In genomic region chr11:67613313-67613959, GRCh38 we compare ENCODE assay signal across 10 cellular contexts. TPM values are rescaled to one million over a fixed set of nuclear protein-coding genes. Genes with fewer than 3 reads are reported as not detected.
DNase-seq lines count a peak whose midpoint lies in the region; ATAC-seq, FAIRE-seq and TF ChIP-seq lines count a peak whose summit lies in the region.
"Had no signal": no experiment of that assay in that cellular context is flagged by ENCODE, and none has a peak within 500 bp of the region (broad histone marks: within the 10 kb centered on the region; RNA-seq: fewer than 3 reads in every experiment).

No MANE protein-coding gene starts in this region.

- no peak for FAIRE-seq in small intestine (lab: Jason Lieb, UNC)

- H3K9me3 Mint-ChIP-seq in T-cell, result no peaks in the 10 kb centered on the region

- POLR2A ChIA-PET in HEK293 (lab: Yijun Ruan, JAX), result interaction anchor here (1.0 to 1.5 kb wide), 2 partner anchors 17 to 31 kb away, joined by 5 to 9 read pairs; partner anchors contain the start of gene NUDT8
- POLR2A ChIA-PET in T-cell (lab: Charles Lee), result interaction anchor here in 1 of 2 donors (0.5 kb wide), 1 partner anchor 39 kb away, joined by 4 read pairs; no protein-coding TSS in a partner anchor

- peaks cover 0 to 49% of the 10 kb centered on the region in 2 experiments; a peak in 1 of 3 replicates for H3K36me3 ChIP-seq in HEK293 (ENCODE audit: control insufficient read depth in 2 of 2, insufficient read depth in 1 of 2, low read length in 2 of 2)
- H3K36me3 ChIP-seq in small intestine (ENCODE audit: control insufficient read depth in 2 of 2, insufficient read depth in 2 of 2, low read length in 2 of 2), result peaks cover 0 to 16% of the 10 kb centered on the region in 2 donors
- peaks cover 0 to 38% of the 10 kb centered on the region in 2 donors for H3K36me3 ChIP-seq in adrenal gland (replicated peaks in 1 of 2)

- intact Hi-C loops in right cardiac atrium (cut with DNase I) (no loop called here), adrenal gland (cut with DNase I) (no loop called here)

- CTCF ChIA-PET in HEK293 (lab: Yijun Ruan, JAX), result interaction anchor here (0.6 to 5.7 kb wide), 26 partner anchors 9 to 1227 kb away, joined by 3 to 53 read pairs (median 4); partner anchors contain the start of genes GSTP1, NUDT8 and PPP1CA
- CTCF ChIA-PET in T-cell (lab: Charles Lee), result interaction anchor here in 1 of 2 donors (0.5 to 1.1 kb wide), 3 partner anchors 16 to 1130 kb away, joined by 3 to 17 read pairs (median 7); partner anchors contain the start of gene NUDT8

- H3K4me3 ChIP-seq in HEK293 (ENCODE audit: low read depth, low read length) (no peak overlapping the region), right cardiac atrium (ENCODE audit: low read length) (no peak overlapping the region), small intestine (ENCODE audit: low read depth in 1 of 2, low read length in 2 of 2) (no peak overlapping the region), adrenal gland (peak overlapping the region in 1 of 4 donors; percentile 35)

- H3K27me3 Mint-ChIP-seq in T-cell, result no peaks in the 10 kb centered on the region

- peak overlapping the region; percentile 96 to 97 for H3K27ac Mint-ChIP-seq in T-cell

- DNase-seq in T-cell (no peak), right cardiac atrium (peak in 2 of 3 donors; percentile 28 to 51), small intestine (no peak), adrenal gland (no peak), AG20443 (ENCODE audit: low spot score) (no peak)
- DNase-seq in activated effector memory CD4-positive, alpha-beta T cell treated with anti-CD3 and anti-CD28 coated beads, Interleukin-2, amount 50 U/mL, for 16 hours, result no peak

- no peak for TF ChIP-seq POLR2A in adrenal gland (IDR thresholded peaks at IDR 0.05)

- H3K4me3 Mint-ChIP-seq in T-cell, result peak overlapping the region; percentile 36 to 83 (median 76)

- H3K9me3 ChIP-seq in HEK293 (ENCODE audit: control insufficient read depth, insufficient read depth, low read depth, low read length) (no peaks in the 10 kb centered on the region), right cardiac atrium (ENCODE audit: control insufficient read depth, low read length) (no peaks in the 10 kb centered on the region), small intestine (ENCODE audit: control insufficient read depth, low read depth) (no peaks in the 10 kb centered on the region), adrenal gland (replicated peaks in 1 of 3) (no peaks in the 10 kb centered on the region)

- no peaks in the 10 kb centered on the region for H3K4me1 ChIP-seq in HEK293 (ENCODE audit: control insufficient read depth, insufficient read depth, low read length)
- no peaks in the 10 kb centered on the region for H3K4me1 ChIP-seq in right cardiac atrium (ENCODE audit: control insufficient read depth, insufficient read depth, low read length)
- no peaks in the 10 kb centered on the region for H3K4me1 ChIP-seq in small intestine (ENCODE audit: control insufficient read depth in 2 of 2, insufficient read depth in 1 of 2, low read depth in 1 of 2, low read length in 1 of 2)
- H3K4me1 ChIP-seq in adrenal gland (replicated peaks in 1 of 2), result no peaks in the 10 kb centered on the region

- TF ChIP-seq CTCF in HEK293 (tag by site-specific recombination; IDR thresholded peaks at IDR 0.05), result no peak
- no peak for TF ChIP-seq CTCF in adrenal gland (IDR thresholded peaks at IDR 0.05)

- H3K4me1 Mint-ChIP-seq in T-cell, result peaks cover 15 to 42% (median 24%) of the 10 kb centered on the region in 3 donors

- ATAC-seq in T-cell (replicated peaks in 1 of 4), result peak in 1 of 4 experiments; percentile 3
- ATAC-seq in right cardiac atrium, result peak in 1 of 2 donors; percentile 1
- ATAC-seq in HG03442 (IDR thresholded peaks at IDR 0.05; ENCODE audit: unreplicated experiment), result no peak

- WGBS in right cardiac atrium, result 82% methylated on average over 17 of the region's 17 CpGs
- 81 to 83% (median 82%) methylated on average over 17 of the region's 17 CpGs for WGBS in small intestine, 3 donors
- WGBS in adrenal gland, 4 donors, result 84 to 92% (median 86%) methylated on average over 12 to 17 of the region's 17 CpGs

- H3K27me3 ChIP-seq in right cardiac atrium (ENCODE audit: control insufficient read depth, insufficient read depth), result no peaks in the 10 kb centered on the region
- no peaks in the 10 kb centered on the region for H3K27me3 ChIP-seq in small intestine (ENCODE audit: control insufficient read depth in 2 of 2, insufficient read depth in 2 of 2, low read length in 2 of 2)
- H3K27me3 ChIP-seq in adrenal gland, result peaks cover 9% of the 10 kb centered on the region

- H3K27ac ChIP-seq in HEK293 (ENCODE audit: extremely low read depth, low read depth, low read length) (no peak overlapping the region), right cardiac atrium (ENCODE audit: low read length) (no peak overlapping the region), small intestine (ENCODE audit: low read depth in 1 of 2, low read length in 1 of 2) (peak overlapping the region; percentile 68 to 76), adrenal gland (peak overlapping the region in 1 of 5 donors; percentile 11)

- H3K36me3 Mint-ChIP-seq in T-cell, result peaks cover 24% of the 10 kb centered on the region

TF ChIP-seq in HEK293, 187 proteins besides CTCF, POLR2A, EP300 and RAD21:
- TF ChIP-seq EGR2 (tag by site-specific recombination; IDR thresholded peaks at IDR 0.05; ENCODE audit: low read depth) (peak; percentile 14; the same call in 1 of the 2 replicates), PRDM10 (tag by site-specific recombination; IDR thresholded peaks at IDR 0.05) (no peak)

RNA-seq across cellular contexts. Expression of gene NDUFV1, which starts 6.7 kb away (rescaled TPM):
- total RNA-seq in T-cell (100 to 1,000 TPM; 199 to 250 (median 238) TPM), right cardiac atrium (100 to 1,000 TPM; 375 to 462 (median 435) TPM), adrenal gland (100 to 1,000 TPM; 176 to 439 (median 297) TPM)
- polyA plus RNA-seq in right cardiac atrium (380 TPM), small intestine (100 to 1,000 TPM; 234 to 361 (median 264) TPM), adrenal gland (100 to 1,000 TPM in 2 of 3 donors, 10 to 100 TPM in 1; 84.2 to 231 (median 227) TPM)

RNA-seq across cellular contexts. Expression of gene NUDT8, which starts 16.3 kb away (rescaled TPM):
- total RNA-seq in T-cell (1 to 10 TPM; 1.5 to 8.0 (median 4.5) TPM), right cardiac atrium (100 to 1,000 TPM in 1 of 4 donors, 10 to 100 TPM in 3; 45.6 to 105 (median 79.6) TPM), adrenal gland (10 to 100 TPM in 2 of 8 donors, 1 to 10 TPM in 6; 2.4 to 40.6 (median 7.9) TPM)
- polyA plus RNA-seq in right cardiac atrium (121 TPM), small intestine (10 to 100 TPM; 38.9 to 67.1 (median 52.4) TPM), adrenal gland (10 to 100 TPM in 1 of 3 donors, 1 to 10 TPM in 2; 1.9 to 14.0 (median 8.0) TPM)

RNA-seq across cellular contexts. Expression of gene TBX10, which starts 26.1 kb away (rescaled TPM):
- total RNA-seq in T-cell (not detected), right cardiac atrium (not detected), adrenal gland (not detected)
- polyA plus RNA-seq in right cardiac atrium (not detected), small intestine (10 to 100 TPM; 14.4 to 69.4 (median 41.4) TPM), adrenal gland (not detected)
- total RNA-seq: HT1080, left cardiac atrium had no signal

RNA-seq across cellular contexts. Expression of gene GSTP1, which starts 29.8 kb away (rescaled TPM):
- total RNA-seq in T-cell (100 to 1,000 TPM in 3 of 5 donors, 10 to 100 TPM in 2; 68.3 to 200 (median 151) TPM), right cardiac atrium (100 to 1,000 TPM; 323 to 411 (median 377) TPM), adrenal gland (1,000 to 10,000 TPM in 1 of 8 donors, 100 to 1,000 TPM in 7; 332 to 1,325 (median 429) TPM)
- polyA plus RNA-seq in right cardiac atrium (501 TPM), small intestine (1,000 to 10,000 TPM in 2 of 3 donors, 100 to 1,000 TPM in 1; 997 to 1,471 (median 1,010) TPM), adrenal gland (100 to 1,000 TPM; 267 to 762 (median 466) TPM)

RNA-seq across cellular contexts. Expression of gene ACY3, which starts 37.1 kb away (rescaled TPM):
- total RNA-seq in T-cell, result 1 to 10 TPM in 1 of 5 donors, under 1 TPM in 2, not detected in 2; 0.54 to 1.0 (median 0.68) TPM
- total RNA-seq in right cardiac atrium, result not detected
- polyA plus RNA-seq in right cardiac atrium, result not detected
- 100 to 1,000 TPM in 2 of 3 donors, 10 to 100 TPM in 1; 36.6 to 271 (median 161) TPM for polyA plus RNA-seq in small intestine
- not detected for total RNA-seq in adrenal gland
- under 1 TPM in 1 of 3 donors, not detected in 2; 0.32 TPM for polyA plus RNA-seq in adrenal gland
- total RNA-seq: HT1080, left cardiac atrium had no signal

Comparison
In these comparisons a context has a peak if more than half of its experiments do, and no peak if none do; other contexts are left out.
1. H3K27ac ChIP-seq: peak in small intestine (2 of 2); none in HEK293 (single experiment) and right cardiac atrium (single experiment).
2. DNase-seq: peak in right cardiac atrium (2 of 3); none in T-cell (0 of 34), small intestine (single experiment), activated effector memory CD4-positive, alpha-beta T cell treated with anti-CD3 and anti-CD28 coated beads, Interleukin-2, amount 50 U/mL, for 16 hours (single experiment), adrenal gland (0 of 7) and AG20443 (single experiment).